ENCODE assay signal across 26 cellular contexts in genomic region chr1:209890606-209891330, GRCh38. TPM values are rescaled to one million over a fixed set of nuclear protein-coding genes. Genes with fewer than 3 reads are reported as not detected.
A peak's percentile ranks its signal among the peaks of the same experiment; 100 is the strongest.
DNase-seq lines count a peak whose midpoint lies in the region; ATAC-seq and TF ChIP-seq lines count a peak whose summit lies in the region.
"Had no signal": no experiment of that assay in that cellular context is flagged by ENCODE, and none has a peak within 500 bp of the region (broad histone marks: within the 10 kb centered on the region; RNA-seq: fewer than 3 reads in every experiment).

No MANE protein-coding gene starts in this region.

- no peak overlapping the region for H3K4me2 ChIP-seq in smooth muscle cell
- H3K4me2 ChIP-seq: GM23338 had no signal

- no peaks in the 10 kb centered on the region for H3F3A ChIP-seq in smooth muscle cell (ENCODE audit: low read depth)

- H2AFZ ChIP-seq in smooth muscle cell (ENCODE audit: low read depth), result no peak overlapping the region
- H2AFZ ChIP-seq: GM23338 had no signal

- no peak overlapping the region for H3K4me3 ChIP-seq in AG04450 (ENCODE audit: low read depth, low read length)
- no peak overlapping the region for H3K4me3 ChIP-seq in brain microvascular endothelial cell (ENCODE audit: low read depth, low read length)
- no peak overlapping the region for H3K4me3 ChIP-seq in heart left ventricle
- no peak overlapping the region for H3K4me3 ChIP-seq in smooth muscle cell
- H3K4me3 ChIP-seq: gastroesophageal sphincter, GM12878, GM23338, pancreas, right lobe of liver, vagina had no signal

- CTCF ChIA-PET in AG04450 (lab: Charles Lee), result interaction anchor here (1.1 to 1.6 kb wide), 5 partner anchors 15 to 98 kb away, joined by 3 to 7 read pairs (median 3); no protein-coding TSS in a partner anchor

- 58 to 81% (median 71%) methylated on average over 4 of the region's 4 CpGs for WGBS in heart left ventricle, 4 donors
- 72% methylated on average over 4 of the region's 4 CpGs for WGBS in smooth muscle cell (ENCODE audit: low lambda C conversion rate)

- POLR2A ChIA-PET in AG04450 (lab: Yijun Ruan, JAX), result no interaction called here

- no peak for TF ChIP-seq POLR2A in heart left ventricle (IDR thresholded peaks at IDR 0.05)

- no peak for DNase-seq in AG04450 (ENCODE audit: low read depth, low spot score)
- peak; percentile 52 for DNase-seq in LHCN-M2 (ENCODE audit: low read depth)
- no peak for DNase-seq in brain microvascular endothelial cell
- peak; percentile 85 for DNase-seq in foreskin melanocyte
- no peak for DNase-seq in heart left ventricle
- no peak for DNase-seq in GM10266 (ENCODE audit: extremely low spot score)
- no peak for DNase-seq in smooth muscle cell (lab: John Stamatoyannopoulos, UW; ENCODE audit: unreplicated experiment)
- DNase-seq: activated CD4-positive, alpha-beta T cell treated with anti-CD3 and anti-CD28 coated beads for 36 hours; activated naive CD8-positive, alpha-beta T cell treated with anti-CD3 and anti-CD28 coated beads, Interleukin-2, amount 10 ng/mL, durations not matched to agents 7 days and 5 days; cortex of kidney; GF-D8; kidney glomerular epithelial cell; naive B cell; NCI-H1092; NCI-H2029 treated with DMSO at 0.1 percent for 48 hours; NCI-H524; pancreas; right lobe of liver; T-cell had no signal

- no peak for TF ChIP-seq CTCF in AG04450 (IDR thresholded peaks at IDR 0.05; ENCODE audit: low read depth, low read length)
- no peak for TF ChIP-seq CTCF in brain microvascular endothelial cell (IDR thresholded peaks at IDR 0.05; ENCODE audit: low read depth, low read length, missing control alignments)
- TF ChIP-seq CTCF in heart left ventricle (IDR thresholded peaks at IDR 0.05), result no peak
- no peak for TF ChIP-seq CTCF in GM10266 (IDR thresholded peaks at IDR 0.05; ENCODE audit: control insufficient read depth, insufficient read depth, low read depth, missing control alignments)
- TF ChIP-seq CTCF in smooth muscle cell (IDR thresholded peaks at IDR 0.05; ENCODE audit: borderline replicate concordance, insufficient read depth, poor library complexity, severe bottlenecking), result no peak

- H3K36me3 ChIP-seq in brain microvascular endothelial cell (replicated peaks), result no peaks in the 10 kb centered on the region
- no peaks in the 10 kb centered on the region for H3K36me3 ChIP-seq in heart left ventricle
- H3K36me3 ChIP-seq in smooth muscle cell (ENCODE audit: low read depth), result no peaks in the 10 kb centered on the region
- H3K36me3 ChIP-seq: gastroesophageal sphincter, pancreas, right lobe of liver, vagina had no signal

- no peaks in the 10 kb centered on the region for H4K20me1 ChIP-seq in smooth muscle cell (ENCODE audit: low read depth)

- intact Hi-C loops in heart left ventricle (cut with DNase I), result no loop called here

- H3K79me2 ChIP-seq in smooth muscle cell (ENCODE audit: low read depth), result no peaks in the 10 kb centered on the region

- H3K27me3 ChIP-seq in AG04450 (ENCODE audit: control insufficient read depth, insufficient read depth, low read length) (no peaks in the 10 kb centered on the region), brain microvascular endothelial cell (replicated peaks) (no peaks in the 10 kb centered on the region), heart left ventricle (peaks cover 0 to 17% (median 0%) of the 10 kb centered on the region in 9 donors), smooth muscle cell (ENCODE audit: low read depth) (no peaks in the 10 kb centered on the region)
- H3K27me3 ChIP-seq: pancreas, right lobe of liver, vagina had no signal

- H3K9me3 ChIP-seq in AG04450 (ENCODE audit: control insufficient read depth, insufficient read depth, low read length), result peaks cover 6% of the 10 kb centered on the region; the same call in 1 of the 2 replicates
- H3K9me3 ChIP-seq in heart left ventricle, result peaks cover 0 to 4% (median 0%) of the 10 kb centered on the region in 12 donors
- H3K9me3 ChIP-seq in smooth muscle cell (replicated peaks; ENCODE audit: low read depth), result no peaks in the 10 kb centered on the region
- H3K9me3 ChIP-seq: gastroesophageal sphincter, pancreas, right lobe of liver, vagina had no signal

- in situ Hi-C loops in brain microvascular endothelial cell (cut with HindIII; ENCODE audit: low pct_ligation_motif_present, low sequenced_read_pairs), result no loop called here

- H3K9ac ChIP-seq in smooth muscle cell (ENCODE audit: low read depth), result no peak overlapping the region

- peak overlapping the region; percentile 3 for H3K27ac ChIP-seq in AG04450 (ENCODE audit: low read depth, low read length)
- peak overlapping the region; percentile 8 for H3K27ac ChIP-seq in brain microvascular endothelial cell
- H3K27ac ChIP-seq in heart left ventricle, result no peak overlapping the region
- no peak overlapping the region for H3K27ac ChIP-seq in smooth muscle cell (ENCODE audit: low read depth)
- H3K27ac ChIP-seq: gastroesophageal sphincter, pancreas, right lobe of liver, vagina had no signal

- H3K4me1 ChIP-seq in heart left ventricle, result no peaks in the 10 kb centered on the region
- no peaks in the 10 kb centered on the region for H3K4me1 ChIP-seq in smooth muscle cell (ENCODE audit: low read depth)
- H3K4me1 ChIP-seq: gastroesophageal sphincter, pancreas, right lobe of liver, vagina had no signal

- ATAC-seq in heart left ventricle, result no peak
- ATAC-seq in HG03159 (IDR thresholded peaks at IDR 0.05; ENCODE audit: unreplicated experiment), result no peak
- ATAC-seq: activated CD4-positive, alpha-beta T cell treated with anti-CD3 and anti-CD28 coated beads for 36 hours; gastroesophageal sphincter; GM12878; GM23338; pancreas; right lobe of liver; T-cell had no signal

RNA-seq across cellular contexts. Expression of gene SYT14, which starts 47.2 kb away (rescaled TPM):
- polyA plus RNA-seq in AG04450 (2011; rRNA removed) (3.7 and 4.8 TPM in 2 replicates), heart left ventricle (not detected), smooth muscle cell (not detected in 2 replicates)
- 7.6 and 12.7 TPM in 2 replicates for polyA minus RNA-seq in AG04450 (2011; rRNA and poly(A)+ RNA removed)
- total RNA-seq in LHCN-M2 (2014; rRNA removed) (12.6 and 14.0 TPM in 2 replicates), heart left ventricle (not detected), smooth muscle cell (0.81 TPM in 1 of 2 replicates, not detected in the other)
- polyA plus RNA-seq in LHCN-M2 (2012), result 1.6 TPM
- total RNA-seq: activated CD4-positive, alpha-beta T cell treated with anti-CD3 and anti-CD28 coated beads for 36 hours; activated naive CD8-positive, alpha-beta T cell treated with anti-CD3 and anti-CD28 coated beads, Interleukin-2, amount 10 ng/mL, durations not matched to agents 7 days and 5 days; activated T-helper 2 cell treated with anti-CD3 and anti-CD28 coated beads, Interferon-gamma antibody, Interleukin-2, Interleukin-4, amounts not matched to agents 10 μg/mL and 5 μg/mL and 100 μg/mL, durations not matched to agents 14 hours and 24 hours and 36 hours; GM12878; HT-29; right lobe of liver; T-cell had no signal

Comparison
In these comparisons a context has a peak if more than half of its experiments do, and no peak if none do; other contexts are left out.
1. DNase-seq: peak in LHCN-M2 (single experiment) and foreskin melanocyte (single experiment); none in AG04450 (single experiment), brain microvascular endothelial cell (single experiment), heart left ventricle (0 of 5), GM10266 (single experiment) and smooth muscle cell (single experiment).
2. H3K27ac ChIP-seq: peak in AG04450 (single experiment) and brain microvascular endothelial cell (single experiment); none in heart left ventricle (0 of 12) and smooth muscle cell (single experiment).